In genomic region chr10:98041352-98042043, GRCh38 we compare ENCODE assay signal across 8 cellular contexts. TPM values are rescaled to one million over a fixed set of nuclear protein-coding genes. Genes with fewer than 3 reads are reported as not detected.
A peak's percentile ranks its signal among the peaks of the same experiment; 100 is the strongest.
DNase-seq lines count a peak whose midpoint lies in the region; ATAC-seq, FAIRE-seq and TF ChIP-seq lines count a peak whose summit lies in the region.

No MANE protein-coding gene starts in this region.

- CTCF ChIA-PET in A549 (lab: Yijun Ruan, JAX): interaction anchor here (0.6 to 26.7 kb wide), 70 partner anchors 10 to 342 kb away, joined by 3 to 660 read pairs (median 5); partner anchors contain the start of gene CRTAC1

- H3K36me3 Mint-ChIP-seq in endothelial cell (ENCODE audit: low read depth, unreplicated experiment): no peaks in the 10 kb centered on the region
- no peaks in the 10 kb centered on the region for H3K36me3 Mint-ChIP-seq in mesothelial cell of epicardium

- FAIRE-seq in A549 (lab: Jason Lieb, UNC): peak; percentile 80

- no peak for TF ChIP-seq POLR2A in A549 (IDR thresholded peaks at IDR 0.05; ENCODE audit: low read length)

- H3K4me3 ChIP-seq in A549: no peak overlapping the region
- no peak overlapping the region for H3K4me3 ChIP-seq in thoracic aorta

- H3K27me3 ChIP-seq in thoracic aorta (replicated peaks; ENCODE audit: insufficient read depth): no peaks in the 10 kb centered on the region

- H3K27ac ChIP-seq in A549 (no peak overlapping the region), thoracic aorta (no peak overlapping the region)

- no peak for TF ChIP-seq EP300 in A549 (IDR thresholded peaks at IDR 0.05)

- H3K27me3 Mint-ChIP-seq in endothelial cell (ENCODE audit: unreplicated experiment) (peaks cover 6% of the 10 kb centered on the region), mesothelial cell of epicardium (ENCODE audit: low read depth) (peaks cover 92% of the 10 kb centered on the region)

- DNase-seq in A549 (ENCODE audit: low read depth in 1 of 2, low spot score in 1 of 2): peak; percentile 72 to 77
- DNase-seq in GM10266 (ENCODE audit: extremely low spot score): peak; percentile 64
- peak; percentile 29 for DNase-seq in NCI-H1092 treated with DMSO at 0.1 percent for 48 hours (lab: John Stamatoyannopoulos, UW)
- DNase-seq in activated CD4-positive, alpha-beta T cell treated with anti-CD3 and anti-CD28 coated beads for 4 hours: peak; percentile 8 to 29
- DNase-seq in endothelial cell (ENCODE audit: low spot score): peak; percentile 83
- DNase-seq in mesothelial cell of epicardium (ENCODE audit: low spot score in 2 of 2, unreplicated experiment in 2 of 2): peak in 1 of 2 experiments; percentile 63
- no peak for DNase-seq in thoracic aorta (ENCODE audit: low spot score)

- peaks cover 7% of the 10 kb centered on the region for H3K4me1 Mint-ChIP-seq in endothelial cell (ENCODE audit: unreplicated experiment)
- no peaks in the 10 kb centered on the region for H3K4me1 Mint-ChIP-seq in mesothelial cell of epicardium

- TF ChIP-seq CTCF in A549 (IDR thresholded peaks at IDR 0.05) (peak; percentile 80), GM10266 (IDR thresholded peaks at IDR 0.05; ENCODE audit: control insufficient read depth, insufficient read depth, low read depth, missing control alignments) (peak; percentile 79), endothelial cell (IDR thresholded peaks at IDR 0.05; ENCODE audit: unreplicated experiment) (peak; percentile 68), mesothelial cell of epicardium (IDR thresholded peaks at IDR 0.05; ENCODE audit: unreplicated experiment) (peak; percentile 59), thoracic aorta (IDR thresholded peaks at IDR 0.05) (peak; percentile 52)

- H3K4me3 Mint-ChIP-seq in endothelial cell (ENCODE audit: unreplicated experiment) (no peak overlapping the region), mesothelial cell of epicardium (no peak overlapping the region)

- H3K9me3 ChIP-seq in A549 (no peaks in the 10 kb centered on the region), thoracic aorta (no peaks in the 10 kb centered on the region)

- peak; percentile 76 to 82 for TF ChIP-seq RAD21 in A549 (conservative IDR thresholded peaks at IDR 0.05 in 1 of 2, IDR thresholded peaks at IDR 0.05 in 1 of 2)

- 1% methylated on average over 7 of the region's 7 CpGs for WGBS in A549 (ENCODE audit: missing lambda C conversion rate)

- no peak overlapping the region for H3K27ac Mint-ChIP-seq in endothelial cell (ENCODE audit: unreplicated experiment)
- H3K27ac Mint-ChIP-seq in mesothelial cell of epicardium: no peak overlapping the region

- no peaks in the 10 kb centered on the region for H3K9me3 Mint-ChIP-seq in endothelial cell (ENCODE audit: unreplicated experiment)
- no peaks in the 10 kb centered on the region for H3K9me3 Mint-ChIP-seq in mesothelial cell of epicardium

- H3K4me2 ChIP-seq in A549: no peak overlapping the region

- H3K4me1 ChIP-seq in A549 (no peaks in the 10 kb centered on the region), thoracic aorta (ENCODE audit: control insufficient read depth in 1 of 2, low read depth in 2 of 2) (no peaks in the 10 kb centered on the region)

- POLR2A ChIA-PET in A549 (lab: Yijun Ruan, JAX): interaction anchor here (0.8 to 1.4 kb wide), 2 partner anchors 93 to 126 kb away, joined by 5 to 8 read pairs; partner anchors contain the start of gene R3HCC1L

- peak; percentile 68 to 85 for ATAC-seq in A549
- no peak for ATAC-seq in thoracic aorta (ENCODE audit: insufficient number of reproducible peaks, low FRiP score, low read depth)
- ATAC-seq in HG03469 (IDR thresholded peaks at IDR 0.05; ENCODE audit: unreplicated experiment): no peak

- no peaks in the 10 kb centered on the region for H3K36me3 ChIP-seq in thoracic aorta

TF ChIP-seq in A549, 52 proteins besides CTCF, POLR2A, EP300 and RAD21:
- TF ChIP-seq E2F6 (IDR thresholded peaks at IDR 0.05; ENCODE audit: borderline replicate concordance, low read depth) (no peak), SMC3 (IDR thresholded peaks at IDR 0.05) (peak; percentile 89)

RNA-seq across cellular contexts. Expression of gene CRTAC1, which starts 11.1 kb away (rescaled TPM):
- polyA plus RNA-seq in A549 (2011; rRNA removed): 0.32 and 0.36 TPM in 2 replicates
- 0.56 and 0.82 TPM in 2 replicates for polyA plus RNA-seq in A549 (2012; cell fraction: cytosol; rRNA removed)
- 1.00 and 1.8 TPM in 2 replicates for polyA plus RNA-seq in A549 (2012; cell fraction: nucleus; rRNA removed)
- polyA plus RNA-seq in A549 (2017; fragmentation: RNase III; extraction: RNeasy Plus Mini Kit Qiagen cat#74134 plus additional on column Dnase treatment): 0.39 to 0.42 TPM (median 0.42 TPM) in 3 replicates
- polyA minus RNA-seq in A549 (2011; rRNA and poly(A)+ RNA removed): 0.10 and 0.54 TPM in 2 replicates
- 37.3 TPM for total RNA-seq in endothelial cell (ENCODE audit: unreplicated experiment)
- total RNA-seq in mesothelial cell of epicardium: 0.25 to 0.63 TPM (median 0.49 TPM) in 3 replicates
- total RNA-seq in thoracic aorta: 1 to 10 TPM; 4.3 to 5.2 TPM

Comparison
In these comparisons a context has a peak if more than half of its experiments do, and no peak if none do; other contexts are left out.
1. ATAC-seq: peak in A549 (2 of 2); none in thoracic aorta (single experiment) and HG03469 (single experiment).
2. Peak in every context shown above with its lines, with median percentiles within 50 percentile points of each other: CTCF ChIP-seq.